1 cellular context compared by ENCODE assay signal in genomic region chr11:77589521-77590193, GRCh38.
TF ChIP-seq lines count a peak whose summit lies in the region.

AQP11 (plus strand) TSS chr11:77589953; CDS start chr11:77589993, 40 bp downstream.

TF ChIP-seq in HepG2, 621 proteins besides CTCF, POLR2A, EP300 and RAD21 (continued from another document and continues in another):
- TF ChIP-seq DBP (CRISPR knock-in tag; IDR thresholded peaks at IDR 0.05; ENCODE audit: not compliant biosample characterization) (no peak), CENPT (CRISPR knock-in tag; IDR thresholded peaks at IDR 0.05; ENCODE audit: low read depth) (0 out of 2 replicates have a peak, but pooled peaks have one; percentile 41), SALL1 (CRISPR knock-in tag; IDR thresholded peaks at IDR 0.05) (no peak; the same call in none of the 2 replicates), ZNF749 (CRISPR knock-in tag; IDR thresholded peaks at IDR 0.05; ENCODE audit: borderline replicate concordance) (no peak), GPN1 (CRISPR knock-in tag; IDR thresholded peaks at IDR 0.05; ENCODE audit: borderline replicate concordance) (no peak; the same call in 1 of the 2 replicates), E2F2 (CRISPR knock-in tag; IDR thresholded peaks at IDR 0.05; ENCODE audit: borderline replicate concordance) (no peak), TBP (CRISPR knock-in tag; IDR thresholded peaks at IDR 0.05) (no peak), ZNF709 (CRISPR knock-in tag; IDR thresholded peaks at IDR 0.05) (peak; percentile 76; the same call in 1 of the 2 replicates), TGIF2 (CRISPR knock-in tag; IDR thresholded peaks at IDR 0.05) (peak; percentile 68), SCMH1 (CRISPR knock-in tag; IDR thresholded peaks at IDR 0.05; ENCODE audit: borderline replicate concordance) (no peak), DPF2 (CRISPR knock-in tag; IDR thresholded peaks at IDR 0.05; ENCODE audit: borderline replicate concordance, low read depth) (no peak), ZNF761 (CRISPR knock-in tag; conservative IDR thresholded peaks at IDR 0.05) (peak; percentile 60; the same call in 1 of the 2 replicates), ZBTB38 (CRISPR knock-in tag; IDR thresholded peaks at IDR 0.05) (no peak), SUZ12 (IDR thresholded peaks at IDR 0.05; ENCODE audit: low read depth, low read length) (no peak), FOXA1 (IDR thresholded peaks at IDR 0.05) (no peak), FOXA1 (CRISPR knock-in tag; IDR thresholded peaks at IDR 0.05) (peak; percentile 32; the same call in 1 of the 2 replicates), ZMYM4 (CRISPR knock-in tag; IDR thresholded peaks at IDR 0.05) (peak; percentile 81), HIVEP1 (CRISPR knock-in tag; IDR thresholded peaks at IDR 0.05) (peak; percentile 93), ZKSCAN1 (IDR thresholded peaks at IDR 0.05; ENCODE audit: low read length) (no peak), KIAA2018 (CRISPR knock-in tag; IDR thresholded peaks at IDR 0.05; ENCODE audit: borderline replicate concordance) (no peak), ZNF275 (CRISPR knock-in tag; IDR thresholded peaks at IDR 0.05; ENCODE audit: borderline replicate concordance) (no peak; the same call in none of the 2 replicates), MATR3 (CRISPR knock-in tag; IDR thresholded peaks at IDR 0.05) (no peak), SIX4 (CRISPR knock-in tag; IDR thresholded peaks at IDR 0.05) (no peak), YY1 (IDR thresholded peaks at IDR 0.05; ENCODE audit: insufficient read depth, insufficient replicate concordance, low read depth, low read length) (peak; percentile 63), TFDP1 (CRISPR knock-in tag; IDR thresholded peaks at IDR 0.05; ENCODE audit: borderline replicate concordance) (peak; percentile 75; the same call in 1 of the 2 replicates), ZNF549 (CRISPR knock-in tag; IDR thresholded peaks at IDR 0.05) (no peak), SP140L (CRISPR knock-in tag; IDR thresholded peaks at IDR 0.05; ENCODE audit: borderline replicate concordance) (no peak), MZF1 (CRISPR knock-in tag; IDR thresholded peaks at IDR 0.05; ENCODE audit: borderline replicate concordance) (no peak), AHR (CRISPR knock-in tag; IDR thresholded peaks at IDR 0.05) (no peak), ZSCAN31 (CRISPR knock-in tag; IDR thresholded peaks at IDR 0.05; ENCODE audit: low read depth) (peak; percentile 58; the same call in 1 of the 2 replicates), SMC3 (IDR thresholded peaks at IDR 0.05; ENCODE audit: low read length) (no peak), HOXD1 (CRISPR knock-in tag; IDR thresholded peaks at IDR 0.05) (no peak), ZNF780A (CRISPR knock-in tag; IDR thresholded peaks at IDR 0.05) (peak; percentile 60), DNMT3B (CRISPR knock-in tag; conservative IDR thresholded peaks at IDR 0.05) (0 out of 2 replicates have a peak, but pooled peaks have one; percentile 28)
- TF ChIP-seq, protein P1, sequence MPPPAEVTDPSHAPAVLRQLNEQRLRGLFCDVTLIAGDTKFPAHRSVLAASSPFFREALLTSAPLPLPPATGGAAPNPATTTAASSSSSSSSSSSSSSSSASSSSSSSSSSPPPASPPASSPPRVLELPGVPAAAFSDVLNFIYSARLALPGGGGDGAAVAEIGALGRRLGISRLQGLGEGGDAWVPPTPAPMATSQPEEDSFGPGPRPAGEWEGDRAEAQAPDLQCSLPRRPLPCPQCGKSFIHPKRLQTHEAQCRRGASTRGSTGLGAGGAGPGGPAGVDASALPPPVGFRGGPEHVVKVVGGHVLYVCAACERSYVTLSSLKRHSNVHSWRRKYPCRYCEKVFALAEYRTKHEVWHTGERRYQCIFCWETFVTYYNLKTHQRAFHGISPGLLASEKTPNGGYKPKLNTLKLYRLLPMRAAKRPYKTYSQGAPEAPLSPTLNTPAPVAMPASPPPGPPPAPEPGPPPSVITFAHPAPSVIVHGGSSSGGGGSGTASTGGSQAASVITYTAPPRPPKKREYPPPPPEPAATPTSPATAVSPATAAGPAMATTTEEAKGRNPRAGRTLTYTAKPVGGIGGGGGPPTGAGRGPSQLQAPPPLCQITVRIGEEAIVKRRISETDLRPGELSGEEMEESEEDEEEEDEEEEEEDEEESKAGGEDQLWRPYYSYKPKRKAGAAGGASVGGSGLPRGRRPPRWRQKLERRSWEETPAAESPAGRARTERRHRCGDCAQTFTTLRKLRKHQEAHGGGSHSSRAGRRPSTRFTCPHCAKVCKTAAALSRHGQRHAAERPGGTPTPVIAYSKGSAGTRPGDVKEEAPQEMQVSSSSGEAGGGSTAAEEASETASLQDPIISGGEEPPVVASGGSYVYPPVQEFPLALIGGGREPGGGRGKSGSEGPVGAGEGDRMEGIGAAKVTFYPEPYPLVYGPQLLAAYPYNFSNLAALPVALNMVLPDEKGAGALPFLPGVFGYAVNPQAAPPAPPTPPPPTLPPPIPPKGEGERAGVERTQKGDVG (CRISPR knock-in tag; IDR thresholded peaks at IDR 0.05; ENCODE audit: borderline replicate concordance), result no peak; the same call in 1 of the 2 replicates
- TF ChIP-seq, protein P2, sequence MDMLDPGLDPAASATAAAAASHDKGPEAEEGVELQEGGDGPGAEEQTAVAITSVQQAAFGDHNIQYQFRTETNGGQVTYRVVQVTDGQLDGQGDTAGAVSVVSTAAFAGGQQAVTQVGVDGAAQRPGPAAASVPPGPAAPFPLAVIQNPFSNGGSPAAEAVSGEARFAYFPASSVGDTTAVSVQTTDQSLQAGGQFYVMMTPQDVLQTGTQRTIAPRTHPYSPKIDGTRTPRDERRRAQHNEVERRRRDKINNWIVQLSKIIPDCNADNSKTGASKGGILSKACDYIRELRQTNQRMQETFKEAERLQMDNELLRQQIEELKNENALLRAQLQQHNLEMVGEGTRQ (IDR thresholded peaks at IDR 0.05; ENCODE audit: low read depth, low read length), result no peak
- TF ChIP-seq, protein P2 (CRISPR knock-in tag; IDR thresholded peaks at IDR 0.05; ENCODE audit: borderline replicate concordance), result no peak
- TF ChIP-seq, protein P3, sequence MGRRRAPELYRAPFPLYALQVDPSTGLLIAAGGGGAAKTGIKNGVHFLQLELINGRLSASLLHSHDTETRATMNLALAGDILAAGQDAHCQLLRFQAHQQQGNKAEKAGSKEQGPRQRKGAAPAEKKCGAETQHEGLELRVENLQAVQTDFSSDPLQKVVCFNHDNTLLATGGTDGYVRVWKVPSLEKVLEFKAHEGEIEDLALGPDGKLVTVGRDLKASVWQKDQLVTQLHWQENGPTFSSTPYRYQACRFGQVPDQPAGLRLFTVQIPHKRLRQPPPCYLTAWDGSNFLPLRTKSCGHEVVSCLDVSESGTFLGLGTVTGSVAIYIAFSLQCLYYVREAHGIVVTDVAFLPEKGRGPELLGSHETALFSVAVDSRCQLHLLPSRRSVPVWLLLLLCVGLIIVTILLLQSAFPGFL (CRISPR knock-in tag; IDR thresholded peaks at IDR 0.05), result no peak
- TF ChIP-seq, protein P4, sequence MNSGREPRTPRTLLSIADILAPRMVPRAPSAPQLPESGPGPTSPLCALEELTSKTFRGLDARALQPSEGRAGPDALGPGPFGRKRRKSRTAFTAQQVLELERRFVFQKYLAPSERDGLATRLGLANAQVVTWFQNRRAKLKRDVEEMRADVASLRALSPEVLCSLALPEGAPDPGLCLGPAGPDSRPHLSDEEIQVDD (CRISPR knock-in tag; IDR thresholded peaks at IDR 0.05; ENCODE audit: borderline replicate concordance), result peak; percentile 80; the same call in 1 of the 2 replicates
- TF ChIP-seq, protein P5, sequence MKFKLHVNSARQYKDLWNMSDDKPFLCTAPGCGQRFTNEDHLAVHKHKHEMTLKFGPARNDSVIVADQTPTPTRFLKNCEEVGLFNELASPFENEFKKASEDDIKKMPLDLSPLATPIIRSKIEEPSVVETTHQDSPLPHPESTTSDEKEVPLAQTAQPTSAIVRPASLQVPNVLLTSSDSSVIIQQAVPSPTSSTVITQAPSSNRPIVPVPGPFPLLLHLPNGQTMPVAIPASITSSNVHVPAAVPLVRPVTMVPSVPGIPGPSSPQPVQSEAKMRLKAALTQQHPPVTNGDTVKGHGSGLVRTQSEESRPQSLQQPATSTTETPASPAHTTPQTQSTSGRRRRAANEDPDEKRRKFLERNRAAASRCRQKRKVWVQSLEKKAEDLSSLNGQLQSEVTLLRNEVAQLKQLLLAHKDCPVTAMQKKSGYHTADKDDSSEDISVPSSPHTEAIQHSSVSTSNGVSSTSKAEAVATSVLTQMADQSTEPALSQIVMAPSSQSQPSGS (CRISPR knock-in tag; IDR thresholded peaks at IDR 0.05), result 0 out of 2 replicates have a peak, but pooled peaks have one; percentile 13
